18 cellular contexts compared by ENCODE assay signal in the genomic region with DNA sequence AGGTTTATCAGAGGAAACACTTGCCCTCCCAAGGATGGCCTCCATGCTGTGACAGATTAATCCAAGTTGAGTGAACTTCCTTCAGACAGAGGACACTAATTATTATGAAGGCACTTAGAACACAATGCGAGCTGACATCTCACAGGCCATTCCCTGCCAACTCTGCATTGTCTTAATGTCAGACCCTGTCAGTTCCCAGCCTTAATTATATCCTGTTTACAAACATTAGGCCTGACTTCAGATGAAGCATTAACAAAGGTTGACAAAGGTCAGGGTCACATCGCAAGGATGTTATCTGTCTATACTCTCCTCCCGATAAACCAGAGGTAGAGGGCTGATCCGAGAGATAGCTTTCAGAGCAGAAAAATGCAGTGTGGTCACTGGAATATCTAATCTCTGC.
DNase-seq lines count a peak whose midpoint lies in the region; ATAC-seq lines count a peak whose summit lies in the region.
"Had no signal": no experiment of that assay in that cellular context is flagged by ENCODE, and none has a peak within 500 bp of the region (broad histone marks: within the 10 kb centered on the region; RNA-seq: fewer than 3 reads in every experiment).

No MANE protein-coding gene starts in this region.

- no peaks in the 10 kb centered on the region for H3K9me3 ChIP-seq in CD4-positive, alpha-beta memory T cell (ENCODE audit: control insufficient read depth in 1 of 2, low read length in 2 of 2)
- H3K9me3 ChIP-seq: SJSA1, testis had no signal

- H3K27me3 ChIP-seq in CD4-positive, alpha-beta memory T cell (ENCODE audit: insufficient read depth, low read length), result no peaks in the 10 kb centered on the region
- H3K27me3 ChIP-seq: SJSA1, testis had no signal

- intact Hi-C loops in CD4-positive, alpha-beta memory T cell (cut with micrococcal nuclease), result no loop called here
- intact Hi-C loops in posterior cingulate gyrus (cut with DNase I), result no loop called here

- H3K4me3 Mint-ChIP-seq in CD4-positive, alpha-beta memory T cell, result peak overlapping the region in 4 of 8 donors; percentile 10 to 37 (median 23)
- peak overlapping the region in 1 of 3 donors; percentile 7 for H3K4me3 Mint-ChIP-seq in T-cell
- H3K4me3 Mint-ChIP-seq: activated CD8-positive, alpha-beta T cell treated with anti-CD3 and anti-CD28 coated beads for 36 hours; activated T-helper 1 cell treated with anti-CD3 and anti-CD28 coated beads, Interleukin-12 subunit alpha, Interleukin-12 subunit beta, Interleukin-2, Interleukin-4 antibody, amounts not matched to agents 30 ng/mL and 10 ng/mL and 1 ng/mL, durations not matched to agents 14 hours and 24 hours and 36 hours; CD14-positive monocyte had no signal

- no peak for DNase-seq in CD4-positive, alpha-beta memory T cell
- DNase-seq in T-cell (no peak), left kidney (ENCODE audit: low read depth, low spot score) (peak; percentile 15), hepatic stellate cell (ENCODE audit: low spot score) (no peak), amygdala (lab: John Stamatoyannopoulos, UW) (no peak), posterior cingulate gyrus (no peak), cerebellar cortex (ENCODE audit: low spot score) (no peak)
- DNase-seq: foreskin melanocyte; KG1; stimulated activated CD4-positive, alpha-beta T cell treated with anti-CD3 and anti-CD28 coated beads, Interleukin-4, amount 100 ng/mL, for 1 hour; stimulated activated CD8-positive, alpha-beta memory T cell treated with anti-CD3 and anti-CD28 coated beads, Interleukin-4, amount 100 ng/mL, for 48 hours; testis had no signal

- CTCF ChIA-PET in CD4-positive, alpha-beta memory T cell (lab: Charles Lee; ENCODE audit: partially characterized antibody), result no interaction called here
- CTCF ChIA-PET in T-cell (lab: Charles Lee), result no interaction called here

- POLR2A ChIA-PET in CD4-positive, alpha-beta memory T cell (lab: Charles Lee; ENCODE audit: partially characterized antibody), result no interaction called here
- POLR2A ChIA-PET in T-cell (lab: Charles Lee), result no interaction called here

- no peaks in the 10 kb centered on the region for H3K4me1 ChIP-seq in CD4-positive, alpha-beta memory T cell (ENCODE audit: insufficient read depth, low read length)
- H3K4me1 ChIP-seq: SJSA1, testis had no signal

- H3K27ac Mint-ChIP-seq in CD4-positive, alpha-beta memory T cell, result peak overlapping the region in 5 of 7 donors; percentile 33 to 77 (median 75)
- peak overlapping the region; percentile 28 to 75 for H3K27ac Mint-ChIP-seq in T-cell
- H3K27ac Mint-ChIP-seq: activated T-helper 1 cell treated with anti-CD3 and anti-CD28 coated beads, Interleukin-12 subunit alpha, Interleukin-12 subunit beta, Interleukin-2, Interleukin-4 antibody, amounts not matched to agents 30 ng/mL and 10 ng/mL and 1 ng/mL, durations not matched to agents 14 hours and 24 hours and 36 hours; CD14-positive monocyte had no signal

- peaks cover 6 to 13% (median 11%) of the 10 kb centered on the region in 4 donors for H3K4me1 Mint-ChIP-seq in CD4-positive, alpha-beta memory T cell
- peaks cover 12 to 17% (median 15%) of the 10 kb centered on the region in 3 donors for H3K4me1 Mint-ChIP-seq in T-cell
- H3K4me1 Mint-ChIP-seq: CD14-positive monocyte had no signal

- ATAC-seq in GM19397 (IDR thresholded peaks at IDR 0.05; ENCODE audit: unreplicated experiment) (peak; percentile 23), T-cell (replicated peaks in 1 of 4) (no peak)

- H3K36me3 ChIP-seq in CD4-positive, alpha-beta memory T cell (ENCODE audit: insufficient read depth, low read length), result no peaks in the 10 kb centered on the region
- H3K36me3 ChIP-seq: SJSA1 had no signal

- H3K9me3 Mint-ChIP-seq in CD4-positive, alpha-beta memory T cell, result no peaks in the 10 kb centered on the region
- H3K9me3 Mint-ChIP-seq in T-cell, result no peaks in the 10 kb centered on the region
- H3K9me3 Mint-ChIP-seq: activated CD8-positive, alpha-beta T cell treated with anti-CD3 and anti-CD28 coated beads for 36 hours; activated T-helper 1 cell treated with anti-CD3 and anti-CD28 coated beads, Interleukin-12 subunit alpha, Interleukin-12 subunit beta, Interleukin-2, Interleukin-4 antibody, amounts not matched to agents 30 ng/mL and 10 ng/mL and 1 ng/mL, durations not matched to agents 14 hours and 24 hours and 36 hours; CD14-positive monocyte had no signal

- no peaks in the 10 kb centered on the region for H3K27me3 Mint-ChIP-seq in CD4-positive, alpha-beta memory T cell
- H3K27me3 Mint-ChIP-seq in T-cell, result no peaks in the 10 kb centered on the region
- H3K27me3 Mint-ChIP-seq: activated CD8-positive, alpha-beta T cell treated with anti-CD3 and anti-CD28 coated beads for 36 hours had no signal

- no peaks in the 10 kb centered on the region for H3K36me3 Mint-ChIP-seq in CD4-positive, alpha-beta memory T cell
- H3K36me3 Mint-ChIP-seq in T-cell, result no peaks in the 10 kb centered on the region
- H3K36me3 Mint-ChIP-seq: CD14-positive monocyte had no signal

- H3K4me3 ChIP-seq in CD4-positive, alpha-beta memory T cell (ENCODE audit: low read length in 2 of 2), result no peak overlapping the region
- H3K4me3 ChIP-seq: SJSA1, testis had no signal

- no peak overlapping the region for H3K27ac ChIP-seq in CD4-positive, alpha-beta memory T cell (ENCODE audit: low read depth, low read length)
- H3K27ac ChIP-seq: HL-60, SJSA1, testis had no signal
